1 cellular context compared by ENCODE assay signal in the genomic region with DNA sequence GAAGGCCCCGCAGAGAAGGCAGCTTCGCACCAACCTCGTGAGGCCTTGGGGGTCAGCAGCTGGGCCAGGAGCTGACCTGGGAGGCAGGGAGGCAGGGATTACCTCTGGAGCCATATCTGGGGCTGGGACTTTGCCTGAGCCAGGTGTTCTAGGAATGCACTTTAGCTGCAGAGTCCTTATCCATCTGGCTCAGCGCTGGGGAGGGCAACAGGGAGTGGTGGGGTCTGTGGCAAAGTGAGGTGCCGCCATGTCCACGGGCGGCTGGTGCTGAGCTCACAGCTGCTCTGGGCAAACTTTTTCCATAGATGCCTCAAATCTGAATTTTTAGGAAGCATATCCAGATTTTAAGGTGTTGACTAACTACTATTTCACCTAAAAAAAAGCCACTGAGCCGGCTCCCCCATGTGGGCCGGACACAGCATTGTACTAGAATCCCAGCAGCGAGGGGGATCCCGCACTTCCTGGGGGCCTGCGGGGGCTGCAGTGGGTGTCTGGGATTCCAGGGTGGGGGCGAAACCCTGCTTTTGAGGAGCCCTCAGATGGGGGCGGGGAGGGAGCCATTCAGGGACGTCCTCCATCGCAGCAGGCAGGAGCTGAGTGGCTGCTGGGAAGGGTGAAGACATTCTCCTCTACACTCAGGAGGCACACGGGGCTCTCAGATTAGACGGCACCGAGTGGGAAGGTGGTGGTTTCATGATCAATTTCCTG.
TF ChIP-seq lines count a peak whose summit lies in the region.

No MANE protein-coding gene starts in this region.

TF ChIP-seq in HepG2, 621 proteins besides CTCF, POLR2A, EP300 and RAD21:
- TF ChIP-seq ZNF180 (CRISPR knock-in tag; IDR thresholded peaks at IDR 0.05; ENCODE audit: borderline replicate concordance, low read depth) (peak; percentile 72; the same call in 1 of the 2 replicates), HMG20A (CRISPR knock-in tag; IDR thresholded peaks at IDR 0.05; ENCODE audit: borderline replicate concordance) (no peak)
